Comparison of ENCODE assay signal across 15 cellular contexts in the genomic region with DNA sequence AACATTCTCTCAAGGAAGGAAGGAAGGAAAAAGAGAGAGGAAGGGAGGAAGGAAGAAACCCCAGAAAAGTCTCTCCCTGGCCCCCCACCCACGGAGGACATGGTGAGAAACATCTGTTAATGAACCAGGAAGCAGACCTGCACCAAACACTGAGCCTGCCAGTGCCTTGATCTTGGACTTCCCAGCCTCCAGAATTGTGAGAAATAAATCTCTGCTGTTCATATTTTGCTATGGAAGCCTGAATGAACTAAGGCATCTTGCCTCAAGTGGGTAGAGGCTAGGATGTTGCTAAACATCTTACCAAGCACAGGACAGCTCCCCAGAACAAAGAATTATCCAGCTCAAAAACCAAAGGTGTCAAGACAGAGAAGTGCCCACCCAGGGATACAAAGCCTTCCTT. TPM values are rescaled to one million over a fixed set of nuclear protein-coding genes. Genes with fewer than 3 reads are reported as not detected.
DNase-seq lines count a peak whose midpoint lies in the region; ATAC-seq and TF ChIP-seq lines count a peak whose summit lies in the region.
"Had no signal": no experiment of that assay in that cellular context is flagged by ENCODE, and none has a peak within 500 bp of the region (broad histone marks: within the 10 kb centered on the region; RNA-seq: fewer than 3 reads in every experiment).

No MANE protein-coding gene starts in this region.

- no peak for TF ChIP-seq POLR2A in heart left ventricle (IDR thresholded peaks at IDR 0.05)
- TF ChIP-seq POLR2A in transverse colon (IDR thresholded peaks at IDR 0.05), result no peak
- TF ChIP-seq POLR2A in erythroblast (IDR thresholded peaks at IDR 0.05; ENCODE audit: low read length), result no peak

- no peaks in the 10 kb centered on the region for H3K27me3 Mint-ChIP-seq in osteocyte (ENCODE audit: unreplicated experiment)
- peaks cover 0 to 2% (median 2%) of the 10 kb centered on the region in 3 donors for H3K27me3 Mint-ChIP-seq in CD14-positive monocyte (ENCODE audit: low read depth in 3 of 3)

- H3K27ac ChIP-seq in heart left ventricle (peak overlapping the region in 11 of 12 donors; percentile 39 to 84 (median 76)), coronary artery (peak overlapping the region; percentile 90 to 91), transverse colon (peak overlapping the region; percentile 76 to 93 (median 83))

- H3K4me1 Mint-ChIP-seq in osteocyte (ENCODE audit: unreplicated experiment), result peaks cover 23% of the 10 kb centered on the region
- peaks cover 40% of the 10 kb centered on the region for H3K4me1 Mint-ChIP-seq in CD14-positive monocyte

- TF ChIP-seq CTCF in heart left ventricle (IDR thresholded peaks at IDR 0.05) (no peak), coronary artery (IDR thresholded peaks at IDR 0.05) (no peak), osteocyte (IDR thresholded peaks at IDR 0.05) (no peak), transverse colon (IDR thresholded peaks at IDR 0.05) (no peak), CD14-positive monocyte (IDR thresholded peaks at IDR 0.05) (no peak)

- H3K27ac Mint-ChIP-seq in osteocyte (ENCODE audit: unreplicated experiment) (peak overlapping the region; percentile 98), CD14-positive monocyte (peak overlapping the region in 1 of 7 donors; percentile 30)

- 58 to 78% (median 69%) methylated on average over 1 of the region's 1 CpG for WGBS in heart left ventricle, 4 donors
- 60 to 67% methylated on average over 1 of the region's 1 CpG for WGBS in transverse colon (ENCODE audit: low coverage in 1 of 2), 2 donors

- no peak overlapping the region for H3K4me3 ChIP-seq in heart left ventricle
- no peak overlapping the region for H3K4me3 ChIP-seq in coronary artery
- H3K4me3 ChIP-seq in transverse colon, result no peak overlapping the region
- H3K4me3 ChIP-seq: GM23338 had no signal

- peak in 1 of 5 donors; percentile 3 for DNase-seq in heart left ventricle
- no peak for DNase-seq in Right ventricle myocardium inferior (ENCODE audit: missing footprints)
- no peak for DNase-seq in coronary artery (ENCODE audit: low spot score)
- no peak for DNase-seq in osteocyte (ENCODE audit: extremely low spot score, unreplicated experiment)
- DNase-seq in transverse colon, result no peak
- no peak for DNase-seq in CD14-positive monocyte (ENCODE audit: low spot score)
- DNase-seq in HCEC 1CT, result no peak
- DNase-seq in erythroblast (lab: John Stamatoyannopoulos, UW), result no peak
- DNase-seq: ACHN; activated CD4-positive, alpha-beta T cell treated with anti-CD3 and anti-CD28 coated beads, Interleukin-2, amount 50 U/mL, for 48 hours; NCI-H1105; stimulated activated CD4-positive, alpha-beta T cell treated with anti-CD3 and anti-CD28 coated beads, Interleukin-4, amount 100 ng/mL, for 4 hours had no signal

- TF ChIP-seq EP300 in transverse colon (IDR thresholded peaks at IDR 0.05; ENCODE audit: low read depth), result no peak

- ATAC-seq in heart left ventricle, result no peak
- no peak for ATAC-seq in Right ventricle myocardium inferior
- ATAC-seq: stimulated activated memory B cell treated with anti-CD40 and anti-IgM and Interleukin-4, amounts not matched to agents 10 μg/mL and 1 μg/mL and 100 μg/mL, for 72 hours had no signal

- no peaks in the 10 kb centered on the region for H3K9me3 ChIP-seq in heart left ventricle
- H3K9me3 ChIP-seq in transverse colon, result no peaks in the 10 kb centered on the region

- H3K36me3 Mint-ChIP-seq in osteocyte (ENCODE audit: unreplicated experiment) (no peaks in the 10 kb centered on the region), CD14-positive monocyte (peaks cover 5 to 8% of the 10 kb centered on the region in 2 donors)
- H3K36me3 Mint-ChIP-seq: stimulated activated memory B cell treated with anti-CD40 and anti-IgM and Interleukin-4, amounts not matched to agents 10 μg/mL and 1 μg/mL and 100 μg/mL, for 72 hours had no signal

- H3K4me1 ChIP-seq in heart left ventricle (peaks cover 0 to 22% (median 15%) of the 10 kb centered on the region in 12 donors), transverse colon (peaks cover 9 to 17% (median 13%) of the 10 kb centered on the region in 4 donors)

- H3K4me3 Mint-ChIP-seq in osteocyte (ENCODE audit: unreplicated experiment), result no peak overlapping the region
- no peak overlapping the region for H3K4me3 Mint-ChIP-seq in CD14-positive monocyte
- H3K4me3 Mint-ChIP-seq: GM23338; stimulated activated memory B cell treated with anti-CD40 and anti-IgM and Interleukin-4, amounts not matched to agents 10 μg/mL and 1 μg/mL and 100 μg/mL, for 72 hours; T-helper 2 cell treated with Interferon-gamma antibody and Interleukin-4, amounts not matched to agents 5 μg/mL and 100 μg/mL, for 36 hours had no signal

- intact Hi-C loops in heart left ventricle (cut with DNase I) (loop anchor here in 8 of 10 donors (1.0 to 5.0 kb wide), 7 partner anchors 81 to 142 kb away; a partner anchor contains a TSS), Right ventricle myocardium inferior (cut with DNase I) (no loop called here), transverse colon (cut with DNase I; ENCODE audit: low total_unique reads) (no loop called here), CD14-positive monocyte (cut with micrococcal nuclease) (loop anchor here (5.0 kb wide), 2 partner anchors 91 to 141 kb away; no protein-coding TSS in a partner anchor)

- H3K36me3 ChIP-seq in heart left ventricle (no peaks in the 10 kb centered on the region), transverse colon (no peaks in the 10 kb centered on the region)

- in situ Hi-C loops in transverse colon (cut with MboI; ENCODE audit: low pct_ligation_motif_present in 1 of 4, low pct_unique_long_range_greater_than_20kb in 1 of 4, low sequenced_read_pairs in 3 of 4), result loop anchor here (5.0 to 10.0 kb wide), 3 partner anchors 141 to 148 kb away; no protein-coding TSS in a partner anchor

- no peaks in the 10 kb centered on the region for H3K27me3 ChIP-seq in heart left ventricle
- no peaks in the 10 kb centered on the region for H3K27me3 ChIP-seq in transverse colon

- H3K9me3 Mint-ChIP-seq in osteocyte (ENCODE audit: unreplicated experiment) (no peaks in the 10 kb centered on the region), CD14-positive monocyte (peaks cover 0 to 2% (median 0%) of the 10 kb centered on the region in 7 donors)
- H3K9me3 Mint-ChIP-seq: GM23338; stimulated activated memory B cell treated with anti-CD40 and anti-IgM and Interleukin-4, amounts not matched to agents 10 μg/mL and 1 μg/mL and 100 μg/mL, for 72 hours; T-helper 2 cell treated with Interferon-gamma antibody and Interleukin-4, amounts not matched to agents 5 μg/mL and 100 μg/mL, for 36 hours had no signal

RNA-seq across cellular contexts. Expression of a gene that starts 19.1 kb away (rescaled TPM):
- total RNA-seq in heart left ventricle (10 to 100 TPM; 32.7 to 92.2 (median 60.2) TPM), Right ventricle myocardium inferior (60.1 TPM), osteocyte (4.0 and 5.8 TPM in 2 replicates), transverse colon (10 to 100 TPM in 1 of 4 donors, 1 to 10 TPM in 3; 2.8 to 10.5 (median 5.9) TPM)
- polyA plus RNA-seq in heart left ventricle (10 to 100 TPM; 24.8 to 28.4 TPM), CD14-positive monocyte (1 to 10 TPM; 1.2 to 1.3 TPM)

RNA-seq across cellular contexts. Expression of a gene that starts 40.7 kb away (rescaled TPM):
- total RNA-seq in heart left ventricle (100 to 1,000 TPM in 1 of 9 donors, 10 to 100 TPM in 8; 78.3 to 150 (median 89.7) TPM), Right ventricle myocardium inferior (91.6 TPM), osteocyte (40.4 and 41.1 TPM in 2 replicates), transverse colon (100 to 1,000 TPM in 3 of 4 donors, 10 to 100 TPM in 1; 43.6 to 117 (median 110) TPM)
- polyA plus RNA-seq in heart left ventricle (10 to 100 TPM; 20.6 to 41.8 TPM), CD14-positive monocyte (10 to 100 TPM; 73.4 to 93.8 TPM)

Comparison
In these comparisons a context has a peak if more than half of its experiments do, and no peak if none do; other contexts are left out.
1. intact Hi-C loops: an anchor here in heart left ventricle (1.0 to 5.0 kb wide) and CD14-positive monocyte (5.0 kb wide); none called in Right ventricle myocardium inferior and transverse colon.